In the genomic region with DNA sequence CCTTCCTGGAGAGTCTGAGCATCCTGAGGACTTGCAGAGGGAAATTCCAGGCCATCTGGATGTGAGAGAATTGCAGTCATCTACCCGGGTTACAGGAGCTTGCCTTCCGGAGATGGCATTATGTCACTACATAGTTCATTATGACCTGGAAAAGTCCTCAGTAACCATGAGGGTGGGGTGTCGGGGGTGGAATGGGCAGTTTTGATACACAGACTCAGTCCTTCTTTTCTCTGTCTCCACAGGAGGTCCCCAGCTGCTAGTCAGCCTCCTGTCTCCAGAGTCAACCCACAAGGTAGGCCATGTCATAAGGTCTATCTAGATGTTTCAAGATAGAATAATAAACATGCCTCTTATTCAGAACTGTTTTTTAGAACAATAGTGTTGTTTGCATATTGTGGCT, we compare ENCODE assay signal across 14 cellular contexts.
DNase-seq lines count a peak whose midpoint lies in the region; ATAC-seq, FAIRE-seq and TF ChIP-seq lines count a peak whose summit lies in the region.
"Had no signal": no experiment of that assay in that cellular context is flagged by ENCODE, and none has a peak within 500 bp of the region (broad histone marks: within the 10 kb centered on the region; RNA-seq: fewer than 3 reads in every experiment).

No MANE protein-coding gene starts in this region.

- H3K9me3 ChIP-seq in keratinocyte (ENCODE audit: control insufficient read depth, low read depth, low read length), result no peaks in the 10 kb centered on the region
- H3K9me3 ChIP-seq: BE2C, colonic mucosa, pancreas, uterus had no signal

- no peaks in the 10 kb centered on the region for H3K27me3 Mint-ChIP-seq in activated CD4-positive, alpha-beta T cell treated with anti-CD3 and anti-CD28 coated beads, Interleukin-2, amount 10 ng/mL, durations not matched to agents 24 days and 14 days

- peaks cover 2% of the 10 kb centered on the region for H3K36me3 Mint-ChIP-seq in activated CD4-positive, alpha-beta T cell treated with anti-CD3 and anti-CD28 coated beads, Interleukin-2, amount 10 ng/mL, durations not matched to agents 24 days and 14 days (ENCODE audit: low read depth)

- TF ChIP-seq CTCF in 22Rv1 (IDR thresholded peaks at IDR 0.05) (no peak), keratinocyte (optimal IDR thresholded peaks at IDR 0.05 in 1 of 3, IDR thresholded peaks at IDR 0.05 in 1 of 3, conservative IDR thresholded peaks at IDR 0.05 in 1 of 3; ENCODE audit: extremely low read depth in 1 of 3, insufficient read depth in 2 of 3, low read length in 3 of 3) (no peak)

- H3K36me3 ChIP-seq in keratinocyte (ENCODE audit: control insufficient read depth in 2 of 2, extremely low read depth in 1 of 2, insufficient read depth in 2 of 2, low read length in 2 of 2), result no peaks in the 10 kb centered on the region
- H3K36me3 ChIP-seq: BE2C, colonic mucosa, pancreas, uterus had no signal

- H3K27me3 ChIP-seq in keratinocyte (ENCODE audit: control insufficient read depth, extremely low read depth, insufficient read depth, low read length), result no peaks in the 10 kb centered on the region
- H3K27me3 ChIP-seq: BE2C, colonic mucosa, uterus had no signal

- no peak for ATAC-seq in GM18520 (IDR thresholded peaks at IDR 0.05; ENCODE audit: unreplicated experiment)
- no peak for ATAC-seq in GM21390 (IDR thresholded peaks at IDR 0.05; ENCODE audit: unreplicated experiment)
- ATAC-seq: pancreas had no signal

- FAIRE-seq in keratinocyte (lab: Jason Lieb, UNC), result peak; percentile 49
- FAIRE-seq: pancreas had no signal

- H3K4me1 ChIP-seq in keratinocyte (ENCODE audit: control insufficient read depth, extremely low read depth, insufficient read depth, low read length), result peaks cover 47% of the 10 kb centered on the region
- H3K4me1 ChIP-seq: colonic mucosa, pancreas, uterus had no signal

- no peaks in the 10 kb centered on the region for H3K9me1 ChIP-seq in keratinocyte (ENCODE audit: control insufficient read depth, extremely low read depth, insufficient read depth, low read length)

- H3K79me2 ChIP-seq in keratinocyte (ENCODE audit: control insufficient read depth, insufficient read depth, low read length), result no peaks in the 10 kb centered on the region

- H3K9ac ChIP-seq in keratinocyte (ENCODE audit: control insufficient read depth, extremely low read depth, insufficient read depth, low read length), result no peak overlapping the region

- peak overlapping the region; percentile 19 for H3K27ac ChIP-seq in 22Rv1
- H3K27ac ChIP-seq in keratinocyte (ENCODE audit: control insufficient read depth, insufficient read depth, low read length), result peak overlapping the region; percentile 65
- H3K27ac ChIP-seq: colonic mucosa, pancreas had no signal

- intact Hi-C loops in activated CD4-positive, alpha-beta T cell treated with anti-CD3 and anti-CD28 coated beads, Interleukin-2, amount 10 ng/mL, durations not matched to agents 24 days and 14 days (cut with micrococcal nuclease), result no loop called here

- peak; percentile 52 for DNase-seq in ELR (ENCODE audit: low read depth)
- peak; percentile 84 for DNase-seq in RKO (ENCODE audit: low spot score)
- no peak for DNase-seq in keratinocyte (ENCODE audit: low read depth, low spot score)
- no peak for DNase-seq in T1000 (lab: John Stamatoyannopoulos, UW)
- no peak for DNase-seq in activated CD4-positive, alpha-beta T cell treated with anti-CD3 and anti-CD28 coated beads, Interleukin-2, amount 10 ng/mL, durations not matched to agents 24 days and 14 days
- DNase-seq: activated CD4-positive, CD25-positive, alpha-beta regulatory T cell treated with anti-CD3 and anti-CD28 coated beads, Interleukin-2, amount 50 U/mL, for 72 hours; BE2C; colonic mucosa; MM.1S; pancreas; uterus had no signal

- H3K4me2 ChIP-seq in keratinocyte (ENCODE audit: control insufficient read depth, extremely low read depth, insufficient read depth, low read depth, low read length), result peak overlapping the region; percentile 50

- H3K4me1 Mint-ChIP-seq in activated CD4-positive, alpha-beta T cell treated with anti-CD3 and anti-CD28 coated beads, Interleukin-2, amount 10 ng/mL, durations not matched to agents 24 days and 14 days, result peaks cover 48% of the 10 kb centered on the region

- dilution Hi-C loops in keratinocyte (cut with MboI; ENCODE audit: extremely low pct_ligation_motif_present, low sequenced_read_pairs), result loop anchor here (25.0 kb wide), 1 partner anchor 197 kb away; no protein-coding TSS in a partner anchor

- H3K4me3 Mint-ChIP-seq in activated CD4-positive, alpha-beta T cell treated with anti-CD3 and anti-CD28 coated beads, Interleukin-2, amount 10 ng/mL, durations not matched to agents 24 days and 14 days, result no peak overlapping the region

- H3K9me3 Mint-ChIP-seq in activated CD4-positive, alpha-beta T cell treated with anti-CD3 and anti-CD28 coated beads, Interleukin-2, amount 10 ng/mL, durations not matched to agents 24 days and 14 days, result no peaks in the 10 kb centered on the region

- H3K27ac Mint-ChIP-seq in activated CD4-positive, alpha-beta T cell treated with anti-CD3 and anti-CD28 coated beads, Interleukin-2, amount 10 ng/mL, durations not matched to agents 24 days and 14 days, result no peak overlapping the region

- H4K20me1 ChIP-seq in keratinocyte (ENCODE audit: control insufficient read depth, extremely low read depth, insufficient read depth, low read length), result no peaks in the 10 kb centered on the region

- H2AFZ ChIP-seq in keratinocyte (ENCODE audit: control insufficient read depth, low read length), result no peak overlapping the region

- no peak overlapping the region for H3K4me3 ChIP-seq in keratinocyte (ENCODE audit: control insufficient read depth in 2 of 3, extremely low read depth in 1 of 3, insufficient read depth in 2 of 3, low read depth in 1 of 3, low read length in 3 of 3)
- H3K4me3 ChIP-seq: colonic mucosa, pancreas, uterus had no signal

Comparison
In these comparisons a context has a peak if more than half of its experiments do, and no peak if none do; other contexts are left out.
1. DNase-seq: peak in ELR (single experiment) and RKO (single experiment); none in keratinocyte (single experiment), T1000 (single experiment) and activated CD4-positive, alpha-beta T cell treated with anti-CD3 and anti-CD28 coated beads, Interleukin-2, amount 10 ng/mL, durations not matched to agents 24 days and 14 days (single experiment).